1 cellular context compared by ENCODE assay signal in genomic region chr6:112879920-112880413, GRCh38.
TF ChIP-seq lines count a peak whose summit lies in the region.

No MANE protein-coding gene starts in this region.

TF ChIP-seq in HepG2, 621 proteins besides CTCF, POLR2A, EP300 and RAD21 (continued from another document and continues in another):
- TF ChIP-seq ZBTB40 (IDR thresholded peaks at IDR 0.05) (no peak), ZBTB40 (CRISPR knock-in tag; IDR thresholded peaks at IDR 0.05) (peak; percentile 55; the same call in 1 of the 2 replicates), PAF1 (CRISPR knock-in tag; IDR thresholded peaks at IDR 0.05) (no peak), ZNF652 (CRISPR knock-in tag; IDR thresholded peaks at IDR 0.05; ENCODE audit: borderline replicate concordance, low read depth) (no peak), ZNF776 (CRISPR knock-in tag; IDR thresholded peaks at IDR 0.05) (no peak; the same call in 1 of the 2 replicates), FOSL1 (CRISPR knock-in tag; IDR thresholded peaks at IDR 0.05; ENCODE audit: borderline replicate concordance) (no peak), AGO1 (IDR thresholded peaks at IDR 0.05; ENCODE audit: low read depth, low read length, poor library complexity, severe bottlenecking) (peak; percentile 37), SIX1 (CRISPR knock-in tag; IDR thresholded peaks at IDR 0.05; ENCODE audit: borderline replicate concordance) (no peak), ZMYM4 (CRISPR knock-in tag; IDR thresholded peaks at IDR 0.05) (peak; percentile 99), ZFX (CRISPR knock-in tag; IDR thresholded peaks at IDR 0.05; ENCODE audit: low read depth) (peak; percentile 88), RBFOX2 (IDR thresholded peaks at IDR 0.05; ENCODE audit: low read depth, low read length) (peak; percentile 61), FOXP4 (CRISPR knock-in tag; IDR thresholded peaks at IDR 0.05) (no peak), SNAPC4 (CRISPR knock-in tag; IDR thresholded peaks at IDR 0.05) (no peak), NFIB (CRISPR knock-in tag; IDR thresholded peaks at IDR 0.05; ENCODE audit: borderline replicate concordance) (no peak), ETV5 (CRISPR knock-in tag; IDR thresholded peaks at IDR 0.05; ENCODE audit: borderline replicate concordance) (no peak; the same call in 1 of the 2 replicates), HES4 (CRISPR knock-in tag; IDR thresholded peaks at IDR 0.05; ENCODE audit: borderline replicate concordance) (no peak), ETV6 (CRISPR knock-in tag; conservative IDR thresholded peaks at IDR 0.05) (no peak), SNAI1 (CRISPR knock-in tag; IDR thresholded peaks at IDR 0.05; ENCODE audit: borderline replicate concordance) (no peak), DRAP1 (CRISPR knock-in tag; IDR thresholded peaks at IDR 0.05) (peak; percentile 71; the same call in 1 of the 2 replicates), SOX5 (CRISPR knock-in tag; IDR thresholded peaks at IDR 0.05; ENCODE audit: borderline replicate concordance) (peak; percentile 54; the same call in 1 of the 2 replicates), PITX1 (CRISPR knock-in tag; IDR thresholded peaks at IDR 0.05) (peak; percentile 70), ZNF432 (CRISPR knock-in tag; IDR thresholded peaks at IDR 0.05; ENCODE audit: borderline replicate concordance) (no peak), ERF (CRISPR knock-in tag; IDR thresholded peaks at IDR 0.05) (peak; percentile 82; the same call in 1 of the 2 replicates), ZNF34 (CRISPR knock-in tag; IDR thresholded peaks at IDR 0.05; ENCODE audit: borderline replicate concordance) (peak; percentile 76; the same call in 1 of the 2 replicates), ZNF451 (CRISPR knock-in tag; IDR thresholded peaks at IDR 0.05) (no peak; the same call in 1 of the 2 replicates), ZFP90 (CRISPR knock-in tag; IDR thresholded peaks at IDR 0.05; ENCODE audit: borderline replicate concordance) (0 out of 2 replicates have a peak, but pooled peaks have one; percentile 60), DR1 (CRISPR knock-in tag; IDR thresholded peaks at IDR 0.05) (peak; percentile 57), ZNF816 (CRISPR knock-in tag; IDR thresholded peaks at IDR 0.05; ENCODE audit: borderline replicate concordance) (no peak), CHD4 (IDR thresholded peaks at IDR 0.05; ENCODE audit: borderline replicate concordance, low read length) (no peak), NFATC3 (CRISPR knock-in tag; IDR thresholded peaks at IDR 0.05) (no peak), SATB2 (CRISPR knock-in tag; IDR thresholded peaks at IDR 0.05) (no peak), HHEX (CRISPR knock-in tag; IDR thresholded peaks at IDR 0.05) (no peak)
- TF ChIP-seq, protein P1, sequence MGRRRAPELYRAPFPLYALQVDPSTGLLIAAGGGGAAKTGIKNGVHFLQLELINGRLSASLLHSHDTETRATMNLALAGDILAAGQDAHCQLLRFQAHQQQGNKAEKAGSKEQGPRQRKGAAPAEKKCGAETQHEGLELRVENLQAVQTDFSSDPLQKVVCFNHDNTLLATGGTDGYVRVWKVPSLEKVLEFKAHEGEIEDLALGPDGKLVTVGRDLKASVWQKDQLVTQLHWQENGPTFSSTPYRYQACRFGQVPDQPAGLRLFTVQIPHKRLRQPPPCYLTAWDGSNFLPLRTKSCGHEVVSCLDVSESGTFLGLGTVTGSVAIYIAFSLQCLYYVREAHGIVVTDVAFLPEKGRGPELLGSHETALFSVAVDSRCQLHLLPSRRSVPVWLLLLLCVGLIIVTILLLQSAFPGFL (CRISPR knock-in tag; IDR thresholded peaks at IDR 0.05) = no peak
- TF ChIP-seq, protein P2, sequence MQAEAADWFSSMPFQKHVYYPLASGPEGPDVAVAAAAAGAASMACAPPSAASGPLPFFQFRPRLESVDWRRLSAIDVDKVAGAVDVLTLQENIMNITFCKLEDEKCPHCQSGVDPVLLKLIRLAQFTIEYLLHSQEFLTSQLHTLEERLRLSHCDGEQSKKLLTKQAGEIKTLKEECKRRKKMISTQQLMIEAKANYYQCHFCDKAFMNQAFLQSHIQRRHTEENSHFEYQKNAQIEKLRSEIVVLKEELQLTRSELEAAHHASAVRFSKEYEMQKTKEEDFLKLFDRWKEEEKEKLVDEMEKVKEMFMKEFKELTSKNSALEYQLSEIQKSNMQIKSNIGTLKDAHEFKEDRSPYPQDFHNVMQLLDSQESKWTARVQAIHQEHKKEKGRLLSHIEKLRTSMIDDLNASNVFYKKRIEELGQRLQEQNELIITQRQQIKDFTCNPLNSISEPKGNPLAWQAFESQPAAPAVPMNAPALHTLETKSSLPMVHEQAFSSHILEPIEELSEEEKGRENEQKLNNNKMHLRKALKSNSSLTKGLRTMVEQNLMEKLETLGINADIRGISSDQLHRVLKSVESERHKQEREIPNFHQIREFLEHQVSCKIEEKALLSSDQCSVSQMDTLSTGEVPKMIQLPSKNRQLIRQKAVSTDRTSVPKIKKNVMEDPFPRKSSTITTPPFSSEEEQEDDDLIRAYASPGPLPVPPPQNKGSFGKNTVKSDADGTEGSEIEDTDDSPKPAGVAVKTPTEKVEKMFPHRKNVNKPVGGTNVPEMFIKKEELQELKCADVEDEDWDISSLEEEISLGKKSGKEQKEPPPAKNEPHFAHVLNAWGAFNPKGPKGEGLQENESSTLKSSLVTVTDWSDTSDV (CRISPR knock-in tag; IDR thresholded peaks at IDR 0.05) = no peak
- TF ChIP-seq, protein P3, sequence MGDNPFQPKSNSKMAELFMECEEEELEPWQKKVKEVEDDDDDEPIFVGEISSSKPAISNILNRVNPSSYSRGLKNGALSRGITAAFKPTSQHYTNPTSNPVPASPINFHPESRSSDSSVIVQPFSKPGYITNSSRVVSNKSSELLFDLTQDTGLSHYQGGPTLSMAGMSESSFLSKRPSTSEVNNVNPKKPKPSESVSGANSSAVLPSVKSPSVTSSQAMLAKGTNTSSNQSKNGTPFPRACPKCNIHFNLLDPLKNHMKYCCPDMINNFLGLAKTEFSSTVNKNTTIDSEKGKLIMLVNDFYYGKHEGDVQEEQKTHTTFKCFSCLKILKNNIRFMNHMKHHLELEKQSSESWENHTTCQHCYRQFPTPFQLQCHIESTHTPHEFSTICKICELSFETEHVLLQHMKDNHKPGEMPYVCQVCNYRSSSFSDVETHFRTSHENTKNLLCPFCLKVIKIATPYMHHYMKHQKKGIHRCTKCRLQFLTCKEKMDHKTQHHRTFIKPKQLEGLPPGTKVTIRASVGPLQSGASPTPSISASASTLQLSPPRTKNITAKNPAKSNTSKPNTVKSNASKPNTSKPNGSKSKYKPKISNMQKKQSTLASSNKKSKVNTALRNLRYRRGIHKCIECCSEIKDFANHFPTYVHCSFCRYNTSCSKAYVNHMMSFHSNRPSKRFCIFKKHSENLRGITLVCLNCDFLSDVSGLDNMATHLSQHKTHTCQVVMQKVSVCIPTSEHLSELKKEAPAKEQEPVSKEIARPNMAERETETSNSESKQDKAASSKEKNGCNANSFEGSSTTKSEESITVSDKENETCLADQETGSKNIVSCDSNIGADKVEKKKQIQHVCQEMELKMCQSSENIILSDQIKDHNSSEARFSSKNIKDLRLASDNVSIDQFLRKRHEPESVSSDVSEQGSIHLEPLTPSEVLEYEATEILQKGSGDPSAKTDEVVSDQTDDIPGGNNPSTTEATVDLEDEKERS (CRISPR knock-in tag; IDR thresholded peaks at IDR 0.05) = peak; percentile 69; the same call in 1 of the 2 replicates
